Comparison of ENCODE assay signal across 8 cellular contexts in the genomic region with DNA sequence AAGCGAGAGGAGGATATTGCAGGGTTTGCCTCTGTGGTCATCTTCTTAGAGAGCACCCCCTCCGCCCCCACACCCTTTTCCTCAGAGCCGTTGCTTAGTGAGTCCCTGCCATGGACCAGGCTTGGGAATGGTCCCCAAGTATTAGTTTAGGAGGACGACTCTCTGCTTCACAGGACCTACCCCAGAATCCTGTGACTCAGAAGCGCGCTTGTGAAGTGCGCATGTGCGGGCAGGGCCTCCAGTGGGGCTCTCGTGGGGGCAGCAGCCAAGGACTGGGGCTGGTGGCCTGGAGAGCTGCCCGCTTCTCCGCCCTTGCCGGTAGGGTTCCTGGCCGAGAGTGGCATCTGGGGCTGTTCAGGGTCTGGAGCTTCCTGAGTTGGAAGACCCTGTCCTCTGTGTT. TPM values are rescaled to one million over a fixed set of nuclear protein-coding genes. Genes with fewer than 3 reads are reported as not detected.
DNase-seq lines count a peak whose midpoint lies in the region; ATAC-seq and TF ChIP-seq lines count a peak whose summit lies in the region.

No MANE protein-coding gene starts in this region.

- H3K36me3 ChIP-seq in endocrine pancreas (ENCODE audit: control insufficient read depth, insufficient read depth, low read length) (no peaks in the 10 kb centered on the region), neuronal stem cell (replicated peaks in 1 of 2; ENCODE audit: control insufficient read depth in 2 of 2, insufficient read depth in 2 of 2, low read length in 2 of 2) (peaks cover 2 to 13% of the 10 kb centered on the region in 2 donors), smooth muscle cell (ENCODE audit: low read depth) (peaks cover 3% of the 10 kb centered on the region)

- POLR2A ChIA-PET in WTC11 (lab: Charles Lee), result no interaction called here

- H2AFZ ChIP-seq in neuronal stem cell (ENCODE audit: low read length) (no peak overlapping the region), smooth muscle cell (ENCODE audit: low read depth) (no peak overlapping the region)

- H3K27me3 Mint-ChIP-seq in Calu3 (ENCODE audit: unreplicated experiment) (no peaks in the 10 kb centered on the region), WTC11 (ENCODE audit: low read depth) (no peaks in the 10 kb centered on the region), osteocyte (ENCODE audit: unreplicated experiment) (no peaks in the 10 kb centered on the region)

- peak; percentile 14 for DNase-seq in Calu3
- DNase-seq in neuronal stem cell (ENCODE audit: low spot score), result no peak
- DNase-seq in smooth muscle cell (lab: John Stamatoyannopoulos, UW; ENCODE audit: unreplicated experiment), result no peak
- no peak for DNase-seq in WTC11 (ENCODE audit: low spot score)
- DNase-seq in osteocyte (ENCODE audit: extremely low spot score, unreplicated experiment), result no peak

- H3K79me2 ChIP-seq in smooth muscle cell (ENCODE audit: low read depth), result peaks cover 38% of the 10 kb centered on the region

- H3K27ac ChIP-seq in neuronal stem cell (replicated peaks; ENCODE audit: low read length) (no peak overlapping the region), smooth muscle cell (ENCODE audit: low read depth) (no peak overlapping the region)

- no peak overlapping the region for H3K14ac ChIP-seq in neuronal stem cell (ENCODE audit: low read length)

- peaks cover 16% of the 10 kb centered on the region for H4K20me1 ChIP-seq in smooth muscle cell (ENCODE audit: low read depth)

- H2AK5ac ChIP-seq in neuronal stem cell (ENCODE audit: low read depth, low read length), result peak overlapping the region; percentile 26

- H3K4me3 Mint-ChIP-seq in Calu3 (ENCODE audit: low read depth, unreplicated experiment) (peak overlapping the region; percentile 17), WTC11 (no peak overlapping the region), osteocyte (ENCODE audit: unreplicated experiment) (no peak overlapping the region)

- H3F3A ChIP-seq in smooth muscle cell (ENCODE audit: low read depth), result no peaks in the 10 kb centered on the region

- intact Hi-C loops in Calu3 (cut with micrococcal nuclease; ENCODE audit: unreplicated experiment), result loop anchor here (10.0 kb wide), 1 partner anchor 71 kb away; a partner anchor contains a TSS

- H3K27me3 ChIP-seq in endocrine pancreas (ENCODE audit: control insufficient read depth, insufficient read depth, low read length) (no peaks in the 10 kb centered on the region), neuronal stem cell (ENCODE audit: control insufficient read depth in 3 of 3, insufficient read depth in 3 of 3, low read depth in 1 of 3, low read length in 3 of 3) (no peaks in the 10 kb centered on the region), smooth muscle cell (ENCODE audit: low read depth) (no peaks in the 10 kb centered on the region)

- no TSS peak for BruUV-seq in Calu3 (replicated peaks; lab: Mats Ljungman, UMichigan)

- no peaks in the 10 kb centered on the region for H3K9me3 Mint-ChIP-seq in Calu3 (ENCODE audit: low read depth, unreplicated experiment)
- no peaks in the 10 kb centered on the region for H3K9me3 Mint-ChIP-seq in WTC11
- H3K9me3 Mint-ChIP-seq in osteocyte (ENCODE audit: unreplicated experiment), result no peaks in the 10 kb centered on the region

- H2BK15ac ChIP-seq in neuronal stem cell (ENCODE audit: low read length), result no peak overlapping the region

- H4K8ac ChIP-seq in neuronal stem cell (ENCODE audit: low read depth, low read length), result no peak overlapping the region

- H3K18ac ChIP-seq in neuronal stem cell (ENCODE audit: low read length), result no peak overlapping the region

- H3K4me2 ChIP-seq in neuronal stem cell (ENCODE audit: insufficient read depth, low read length, poor library complexity, severe bottlenecking), result no peak overlapping the region
- H3K4me2 ChIP-seq in smooth muscle cell, result no peak overlapping the region

- H3K4me3 ChIP-seq in endocrine pancreas (ENCODE audit: control insufficient read depth, insufficient read depth, low read length), result no peak overlapping the region
- H3K4me3 ChIP-seq in neuronal stem cell (ENCODE audit: low read length in 2 of 2), result no peak overlapping the region
- no peak overlapping the region for H3K4me3 ChIP-seq in smooth muscle cell

- no peak overlapping the region for H3K4ac ChIP-seq in neuronal stem cell (ENCODE audit: low read length)

- peaks cover 8% of the 10 kb centered on the region for H3K4me1 Mint-ChIP-seq in Calu3 (ENCODE audit: low read depth, unreplicated experiment)
- peaks cover 30% of the 10 kb centered on the region for H3K4me1 Mint-ChIP-seq in WTC11
- H3K4me1 Mint-ChIP-seq in osteocyte (ENCODE audit: unreplicated experiment), result peaks cover 36% of the 10 kb centered on the region

- CTCF ChIA-PET in Calu3 (lab: Charles Lee) (no interaction called here), WTC11 (lab: Charles Lee) (interaction anchor here (1.1 to 1.2 kb wide), 2 partner anchors 12 to 38 kb away, joined by 3 read pairs; no protein-coding TSS in a partner anchor)

- ATAC-seq in GM21528 (IDR thresholded peaks at IDR 0.05; ENCODE audit: low FRiP score, unreplicated experiment) (no peak), WTC11 (no peak)

- no CpG with 5 or more reads among the region's 13 CpGs for WGBS in neuronal stem cell (ENCODE audit: extremely low coverage in 2 of 2, insufficient read length in 2 of 2, insufficient replicate concordance in 1 of 2), 2 donors
- 82% methylated on average over 13 of the region's 13 CpGs for WGBS in smooth muscle cell (ENCODE audit: low lambda C conversion rate)

- no peaks in the 10 kb centered on the region for H3K9me3 ChIP-seq in endocrine pancreas (ENCODE audit: control insufficient read depth, low read length)
- no peaks in the 10 kb centered on the region for H3K9me3 ChIP-seq in neuronal stem cell (replicated peaks in 1 of 2; ENCODE audit: control insufficient read depth in 2 of 2, insufficient read depth in 1 of 2, low read depth in 1 of 2, low read length in 2 of 2)
- H3K9me3 ChIP-seq in smooth muscle cell (replicated peaks; ENCODE audit: low read depth), result no peaks in the 10 kb centered on the region

- H3K9ac ChIP-seq in endocrine pancreas (ENCODE audit: control insufficient read depth, insufficient read depth, low read length) (peak overlapping the region; percentile 19), neuronal stem cell (ENCODE audit: low read depth, low read length, poor library complexity) (no peak overlapping the region), smooth muscle cell (ENCODE audit: low read depth) (no peak overlapping the region)

- H4K91ac ChIP-seq in neuronal stem cell (ENCODE audit: low read depth, low read length, poor library complexity), result no peak overlapping the region

- H3K4me1 ChIP-seq in endocrine pancreas (ENCODE audit: control insufficient read depth, insufficient read depth, low read length) (no peaks in the 10 kb centered on the region), neuronal stem cell (ENCODE audit: control insufficient read depth in 2 of 2, insufficient read depth in 1 of 2, low read depth in 1 of 2, low read length in 2 of 2) (peaks cover 4 to 11% of the 10 kb centered on the region in 2 donors), smooth muscle cell (ENCODE audit: low read depth) (peaks cover 12% of the 10 kb centered on the region)

- H3K79me1 ChIP-seq in neuronal stem cell (ENCODE audit: low read depth, low read length), result peaks cover 12% of the 10 kb centered on the region

- no peak overlapping the region for H2BK120ac ChIP-seq in neuronal stem cell (ENCODE audit: low read depth, low read length)

- TF ChIP-seq POLR2A in Raji (IDR thresholded peaks at IDR 0.05; ENCODE audit: insufficient read depth, low read depth, low read length), result 0 out of 2 replicates have a peak, but pooled peaks have one; percentile 34

- no peak overlapping the region for H2BK5ac ChIP-seq in neuronal stem cell (ENCODE audit: low read length)

- H3K27ac Mint-ChIP-seq in Calu3 (ENCODE audit: unreplicated experiment) (no peak overlapping the region), WTC11 (no peak overlapping the region), osteocyte (ENCODE audit: unreplicated experiment) (no peak overlapping the region)

- peak overlapping the region; percentile 43 for H3K23ac ChIP-seq in neuronal stem cell (ENCODE audit: low read depth, low read length, poor library complexity)

- H3K36me3 Mint-ChIP-seq in Calu3 (ENCODE audit: insufficient read depth, unreplicated experiment), result peaks cover 23% of the 10 kb centered on the region
- peaks cover 8% of the 10 kb centered on the region for H3K36me3 Mint-ChIP-seq in WTC11
- peaks cover 4% of the 10 kb centered on the region for H3K36me3 Mint-ChIP-seq in osteocyte (ENCODE audit: unreplicated experiment)

- no peak overlapping the region for H2BK12ac ChIP-seq in neuronal stem cell (ENCODE audit: low read length)

- TF ChIP-seq CTCF in Calu3 (IDR thresholded peaks at IDR 0.05; ENCODE audit: unreplicated experiment), result no peak
- TF ChIP-seq CTCF in smooth muscle cell (IDR thresholded peaks at IDR 0.05; ENCODE audit: borderline replicate concordance, insufficient read depth, poor library complexity, severe bottlenecking), result no peak
- TF ChIP-seq CTCF in WTC11 (IDR thresholded peaks at IDR 0.05), result no peak
- TF ChIP-seq CTCF in osteocyte (IDR thresholded peaks at IDR 0.05), result no peak

TF ChIP-seq in WTC11, 78 proteins besides CTCF, POLR2A, EP300 and RAD21 (continues in another document):
- TF ChIP-seq, protein P1, sequence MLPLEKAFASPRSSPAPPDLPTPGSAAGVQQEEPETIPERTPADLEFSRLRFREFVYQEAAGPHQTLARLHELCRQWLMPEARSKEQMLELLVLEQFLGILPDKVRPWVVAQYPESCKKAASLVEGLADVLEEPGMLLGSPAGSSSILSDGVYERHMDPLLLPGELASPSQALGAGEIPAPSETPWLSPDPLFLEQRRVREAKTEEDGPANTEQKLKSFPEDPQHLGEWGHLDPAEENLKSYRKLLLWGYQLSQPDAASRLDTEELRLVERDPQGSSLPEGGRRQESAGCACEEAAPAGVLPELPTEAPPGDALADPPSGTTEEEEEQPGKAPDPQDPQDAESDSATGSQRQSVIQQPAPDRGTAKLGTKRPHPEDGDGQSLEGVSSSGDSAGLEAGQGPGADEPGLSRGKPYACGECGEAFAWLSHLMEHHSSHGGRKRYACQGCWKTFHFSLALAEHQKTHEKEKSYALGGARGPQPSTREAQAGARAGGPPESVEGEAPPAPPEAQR (CRISPR knock-in tag; IDR thresholded peaks at IDR 0.05), result no peak
- TF ChIP-seq JUN (CRISPR knock-in tag; IDR thresholded peaks at IDR 0.05), result no peak

RNA-seq across cellular contexts. Expression of a gene that starts 37.3 kb away (rescaled TPM):
- total RNA-seq in Calu3 (2022) (244 and 262 TPM in 2 replicates), smooth muscle cell (385 and 396 TPM in 2 replicates), WTC11 (2021) (469 to 522 TPM (median 522 TPM) in 3 replicates), osteocyte (267 and 289 TPM in 2 replicates)
- polyA plus RNA-seq in neuronal stem cell (2013, experiment 1 of 2), result 572 TPM
- polyA plus RNA-seq in neuronal stem cell (2013, experiment 2 of 2), result 584 TPM
- 404 and 427 TPM in 2 replicates for polyA plus RNA-seq in smooth muscle cell

RNA-seq across cellular contexts. Expression of a gene that starts 59.4 kb away (rescaled TPM):
- total RNA-seq in Calu3 (2022) (1.7 and 2.0 TPM in 2 replicates), smooth muscle cell (1.2 and 2.2 TPM in 2 replicates), WTC11 (2021) (0.64 to 1.0 TPM (median 0.76 TPM) in 3 replicates), osteocyte (1.1 and 1.4 TPM in 2 replicates)
- 1.1 TPM for polyA plus RNA-seq in neuronal stem cell (2013, experiment 1 of 2)
- 1.1 TPM for polyA plus RNA-seq in neuronal stem cell (2013, experiment 2 of 2)
- polyA plus RNA-seq in smooth muscle cell, result 2.4 and 2.6 TPM in 2 replicates
